ENCODE assay signal across 27 cellular contexts in the genomic region with DNA sequence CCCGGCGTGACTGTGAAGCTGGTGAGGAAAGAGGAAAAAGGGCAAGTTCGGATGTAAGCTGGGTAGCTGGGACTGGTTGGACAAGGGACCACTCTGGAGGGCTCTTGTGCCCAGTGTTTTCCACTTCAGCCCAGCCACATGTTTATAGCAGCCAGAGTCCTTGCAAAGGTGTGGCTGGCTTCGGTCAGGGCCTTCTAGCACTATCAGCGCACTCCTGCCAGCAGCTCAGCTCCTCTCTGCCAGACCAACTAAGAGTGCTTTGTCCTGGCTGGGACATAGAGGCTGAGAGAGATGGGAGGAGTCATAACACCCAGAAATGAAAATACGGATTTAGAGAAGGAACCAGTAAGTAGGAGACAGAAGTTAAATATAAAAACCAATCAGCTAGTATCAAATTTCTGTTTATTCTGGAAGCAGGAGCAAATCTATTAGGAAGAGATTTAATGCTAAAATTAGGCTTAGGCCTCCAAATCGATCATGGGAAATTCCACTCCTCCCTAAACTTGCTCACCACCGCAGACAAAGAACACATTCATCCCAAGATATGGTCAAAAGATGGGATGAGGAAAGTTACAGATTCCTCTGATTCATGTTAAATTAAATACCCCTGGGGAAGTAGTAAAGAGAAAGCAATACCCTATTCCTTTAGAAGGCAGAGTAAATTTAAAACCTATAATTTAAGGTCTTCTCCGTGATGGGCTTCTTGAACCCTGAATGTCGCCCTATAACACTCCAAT.
DNase-seq lines count a peak whose midpoint lies in the region; ATAC-seq and TF ChIP-seq lines count a peak whose summit lies in the region.
"Had no signal": no experiment of that assay in that cellular context is flagged by ENCODE, and none has a peak within 500 bp of the region (broad histone marks: within the 10 kb centered on the region; RNA-seq: fewer than 3 reads in every experiment).

No MANE protein-coding gene starts in this region.

- ATAC-seq in left ventricle myocardium superior, result peak; percentile 99
- no peak for ATAC-seq in T-helper 17 cell
- ATAC-seq in HG03457 (IDR thresholded peaks at IDR 0.05; ENCODE audit: unreplicated experiment), result no peak
- ATAC-seq in HG03039 (IDR thresholded peaks at IDR 0.05; ENCODE audit: unreplicated experiment), result no peak
- ATAC-seq: activated T-cell treated with anti-CD3 and anti-CD28 coated beads, Interleukin-2, amount 50 U/mL, for 72 hours; foreskin keratinocyte; K562; psoas muscle had no signal

- H3K9me3 ChIP-seq in esophagus squamous epithelium (no peaks in the 10 kb centered on the region), thyroid gland (no peaks in the 10 kb centered on the region), T-helper 17 cell (ENCODE audit: control insufficient read depth, low read length, poor library complexity, severe bottlenecking) (no peaks in the 10 kb centered on the region)
- H3K9me3 ChIP-seq: psoas muscle had no signal

- H3K27ac ChIP-seq in esophagus squamous epithelium, result peak overlapping the region in 3 of 4 donors; percentile 54 to 72 (median 62)
- peak overlapping the region; percentile 60 to 81 (median 79) for H3K27ac ChIP-seq in thyroid gland
- H3K27ac ChIP-seq: 22Rv1, foreskin keratinocyte, psoas muscle, VCaP had no signal

- no peaks in the 10 kb centered on the region for H3K27me3 ChIP-seq in esophagus squamous epithelium
- no peaks in the 10 kb centered on the region for H3K27me3 ChIP-seq in thyroid gland
- H3K27me3 ChIP-seq: dorsolateral prefrontal cortex, foreskin keratinocyte had no signal

- no peak overlapping the region for H3K4me3 ChIP-seq in esophagus squamous epithelium
- no peak overlapping the region for H3K4me3 ChIP-seq in thyroid gland (replicated peaks in 1 of 3)
- H3K4me3 ChIP-seq: dorsolateral prefrontal cortex, K562, psoas muscle, skin epidermis had no signal

- peaks cover 0 to 6% (median 0%) of the 10 kb centered on the region in 3 donors for H3K36me3 ChIP-seq in esophagus squamous epithelium
- no peaks in the 10 kb centered on the region for H3K36me3 ChIP-seq in thyroid gland

- TF ChIP-seq POLR2A in esophagus squamous epithelium (IDR thresholded peaks at IDR 0.05) (no peak), thyroid gland (IDR thresholded peaks at IDR 0.05) (peak in 1 of 2 donors; percentile 52)

- 56 to 58% methylated on average over 10 of the region's 10 CpGs for WGBS in esophagus squamous epithelium, 2 donors
- WGBS in thyroid gland, 2 donors, result 56 to 59% methylated on average over 10 of the region's 10 CpGs

- no peaks in the 10 kb centered on the region for H3K27me3 Mint-ChIP-seq in T-helper 17 cell
- H3K27me3 Mint-ChIP-seq: activated CD4-positive, alpha-beta T cell treated with anti-CD3 and anti-CD28 coated beads, Interleukin-2, amount 10 ng/mL, durations not matched to agents 7 days and 5 days; activated naive CD4-positive, alpha-beta T cell treated with anti-CD3 and anti-CD28 coated beads, Interleukin-2, amount 10 ng/mL, durations not matched to agents 7 days and 5 days; CD4-positive, alpha-beta memory T cell; central memory CD8-positive, alpha-beta T cell had no signal

- H3K4me1 ChIP-seq in esophagus squamous epithelium (peaks cover 26 to 86% (median 27%) of the 10 kb centered on the region in 3 donors), thyroid gland (peaks cover 32 to 34% of the 10 kb centered on the region in 2 donors)
- H3K4me1 ChIP-seq: psoas muscle had no signal

- intact Hi-C loops in esophagus squamous epithelium (cut with DNase I) (no loop called here), left ventricle myocardium superior (cut with micrococcal nuclease) (no loop called here), thyroid gland (cut with DNase I) (no loop called here)

- TF ChIP-seq CTCF in esophagus squamous epithelium (IDR thresholded peaks at IDR 0.05) (no peak), thyroid gland (IDR thresholded peaks at IDR 0.05) (no peak)

- H3K4me3 Mint-ChIP-seq in T-helper 17 cell, result no peak overlapping the region
- H3K4me3 Mint-ChIP-seq: activated CD4-positive, alpha-beta T cell treated with anti-CD3 and anti-CD28 coated beads, Interleukin-2, amount 10 ng/mL, durations not matched to agents 7 days and 5 days; activated naive CD4-positive, alpha-beta T cell treated with anti-CD3 and anti-CD28 coated beads, Interleukin-2, amount 10 ng/mL, durations not matched to agents 7 days and 5 days; activated T-cell treated with anti-CD3 and anti-CD28 coated beads, Interleukin-2, amount 50 U/mL, for 72 hours; CD4-positive, alpha-beta memory T cell; central memory CD8-positive, alpha-beta T cell; T-helper 2 cell treated with Interferon-gamma antibody and Interleukin-4, amounts not matched to agents 5 μg/mL and 100 μg/mL, for 36 hours had no signal

- no peak overlapping the region for H3K27ac Mint-ChIP-seq in T-helper 17 cell
- H3K27ac Mint-ChIP-seq: activated CD4-positive, alpha-beta T cell treated with anti-CD3 and anti-CD28 coated beads, Interleukin-2, amount 10 ng/mL, durations not matched to agents 7 days and 5 days; activated naive CD4-positive, alpha-beta T cell treated with anti-CD3 and anti-CD28 coated beads, Interleukin-2, amount 10 ng/mL, durations not matched to agents 7 days and 5 days; activated T-cell treated with anti-CD3 and anti-CD28 coated beads, Interleukin-2, amount 50 U/mL, for 72 hours; CD4-positive, alpha-beta memory T cell; T-helper 2 cell treated with Interferon-gamma antibody and Interleukin-4, amounts not matched to agents 5 μg/mL and 100 μg/mL, for 36 hours had no signal

- peak; percentile 16 for DNase-seq in NCI-H510A treated with DMSO at 0.1 percent for 48 hours (lab: John Stamatoyannopoulos, UW)
- no peak for DNase-seq in NCI-H510A (lab: John Stamatoyannopoulos, UW)
- no peak for DNase-seq in esophagus squamous epithelium (lab: John Stamatoyannopoulos, UW)
- DNase-seq in left ventricle myocardium superior, result peak; percentile 73
- DNase-seq in thyroid gland, result peak; percentile 91 to 94
- no peak for DNase-seq in T-helper 17 cell
- DNase-seq: activated CD4-positive, alpha-beta T cell treated with anti-CD3 and anti-CD28 coated beads, Interleukin-2, amount 10 ng/mL, durations not matched to agents 7 days and 5 days; activated naive CD4-positive, alpha-beta T cell treated with anti-CD3 and anti-CD28 coated beads, Interleukin-2, amount 10 ng/mL, durations not matched to agents 7 days and 5 days; activated T-cell treated with anti-CD3 and anti-CD28 coated beads, Interleukin-2, amount 50 U/mL, for 72 hours; CD4-positive, alpha-beta memory T cell; DMS153; dorsolateral prefrontal cortex; foreskin keratinocyte; MM.1S; NCI-H1436 treated with DMSO at 0.1 percent for 48 hours; NCI-H2171; NCI-H526; psoas muscle; RPMI8226 had no signal

- peaks cover 16% of the 10 kb centered on the region for H3K4me1 Mint-ChIP-seq in T-helper 17 cell

- peaks cover 2% of the 10 kb centered on the region for H3K36me3 Mint-ChIP-seq in T-helper 17 cell (ENCODE audit: low read depth)
- H3K36me3 Mint-ChIP-seq: activated naive CD4-positive, alpha-beta T cell treated with anti-CD3 and anti-CD28 coated beads, Interleukin-2, amount 10 ng/mL, durations not matched to agents 7 days and 5 days had no signal

Comparison
In these comparisons a context has a peak if more than half of its experiments do, and no peak if none do; other contexts are left out.
1. DNase-seq: peak in NCI-H510A treated with DMSO at 0.1 percent for 48 hours (single experiment), left ventricle myocardium superior (single experiment) and thyroid gland (2 of 2); none in NCI-H510A (single experiment), esophagus squamous epithelium (single experiment) and T-helper 17 cell (0 of 3).